In genomic region chr7:1100386-1100785, GRCh38 we compare ENCODE assay signal across 1 cellular context.
TF ChIP-seq lines count a peak whose summit lies in the region.

No MANE protein-coding gene starts in this region.

TF ChIP-seq in GM12878, 131 proteins besides CTCF, POLR2A, EP300 and RAD21:
- TF ChIP-seq ZBED1 (IDR thresholded peaks at IDR 0.05; ENCODE audit: borderline replicate concordance) = no peak
- TF ChIP-seq, protein P1, sequence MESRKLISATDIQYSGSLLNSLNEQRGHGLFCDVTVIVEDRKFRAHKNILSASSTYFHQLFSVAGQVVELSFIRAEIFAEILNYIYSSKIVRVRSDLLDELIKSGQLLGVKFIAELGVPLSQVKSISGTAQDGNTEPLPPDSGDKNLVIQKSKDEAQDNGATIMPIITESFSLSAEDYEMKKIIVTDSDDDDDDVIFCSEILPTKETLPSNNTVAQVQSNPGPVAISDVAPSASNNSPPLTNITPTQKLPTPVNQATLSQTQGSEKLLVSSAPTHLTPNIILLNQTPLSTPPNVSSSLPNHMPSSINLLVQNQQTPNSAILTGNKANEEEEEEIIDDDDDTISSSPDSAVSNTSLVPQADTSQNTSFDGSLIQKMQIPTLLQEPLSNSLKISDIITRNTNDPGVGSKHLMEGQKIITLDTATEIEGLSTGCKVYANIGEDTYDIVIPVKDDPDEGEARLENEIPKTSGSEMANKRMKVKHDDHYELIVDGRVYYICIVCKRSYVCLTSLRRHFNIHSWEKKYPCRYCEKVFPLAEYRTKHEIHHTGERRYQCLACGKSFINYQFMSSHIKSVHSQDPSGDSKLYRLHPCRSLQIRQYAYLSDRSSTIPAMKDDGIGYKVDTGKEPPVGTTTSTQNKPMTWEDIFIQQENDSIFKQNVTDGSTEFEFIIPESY (IDR thresholded peaks at IDR 0.05) = no peak
- no peak for TF ChIP-seq FOXM1 (IDR thresholded peaks at IDR 0.05; ENCODE audit: low read depth, low read length)
- no peak for TF ChIP-seq MYB (IDR thresholded peaks at IDR 0.05; ENCODE audit: borderline replicate concordance, low read depth, low read length)
- no peak for TF ChIP-seq YY1 (IDR thresholded peaks at IDR 0.05; ENCODE audit: low read depth, low read length)
- TF ChIP-seq LARP7 (IDR thresholded peaks at IDR 0.05) = no peak
- no peak for TF ChIP-seq PAX8 (IDR thresholded peaks at IDR 0.05)
- no peak for TF ChIP-seq GATAD2B (conservative IDR thresholded peaks at IDR 0.05; ENCODE audit: low read depth)
- no peak for TF ChIP-seq ZNF687 (IDR thresholded peaks at IDR 0.05)
- TF ChIP-seq REST (IDR thresholded peaks at IDR 0.05; ENCODE audit: low read depth, low read length) = no peak
- TF ChIP-seq NFXL1 (IDR thresholded peaks at IDR 0.05; ENCODE audit: borderline replicate concordance) = no peak
- TF ChIP-seq NBN (IDR thresholded peaks at IDR 0.05) = no peak
- no peak for TF ChIP-seq ASH2L (IDR thresholded peaks at IDR 0.05; ENCODE audit: borderline replicate concordance, low read depth)
- TF ChIP-seq HDAC2 (IDR thresholded peaks at IDR 0.05) = no peak
- TF ChIP-seq CHD4 (IDR thresholded peaks at IDR 0.05) = no peak
- TF ChIP-seq STAT1 (conservative IDR thresholded peaks at IDR 0.05) = no peak
- TF ChIP-seq ZSCAN29 (IDR thresholded peaks at IDR 0.05) = no peak
